10 cellular contexts compared by ENCODE assay signal in the genomic region with DNA sequence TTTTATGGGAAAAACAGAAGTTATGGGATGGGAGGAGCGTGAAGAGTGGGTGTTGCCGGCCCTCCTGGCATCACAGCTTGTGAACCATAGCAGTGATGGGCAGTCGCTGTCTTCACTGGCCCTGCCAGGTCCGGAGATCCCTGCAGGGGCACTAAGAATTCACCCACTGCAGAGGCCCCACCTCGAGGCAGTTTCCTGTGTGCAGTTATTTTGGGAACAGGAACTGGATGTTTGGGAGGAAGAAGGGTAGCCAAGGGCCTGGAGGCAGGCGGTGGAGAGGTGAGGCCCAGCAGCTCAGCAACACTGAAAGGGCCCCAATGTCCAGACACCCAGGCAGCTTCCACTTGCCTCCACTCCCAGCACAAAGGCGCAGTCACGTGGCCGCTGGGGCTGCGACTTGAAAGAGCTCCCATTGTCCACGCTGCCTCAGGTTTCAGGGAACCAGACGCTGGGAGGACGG.
DNase-seq lines count a peak whose midpoint lies in the region; ATAC-seq and FAIRE-seq lines count a peak whose summit lies in the region.
"Had no signal": no experiment of that assay in that cellular context is flagged by ENCODE, and none has a peak within 500 bp of the region (broad histone marks: within the 10 kb centered on the region; RNA-seq: fewer than 3 reads in every experiment).

No MANE protein-coding gene starts in this region.

- H3K9me3 ChIP-seq in BLaER1 treated with 17β-estradiol and CSF1 and Interleukin-3, amounts not matched to agents 10 nM and 100 nM (replicated peaks in 1 of 11) = peaks cover 0 to 18% (median 0%) of the 10 kb centered on the region in 11 experiments; a peak in 5 of 22 replicates
- H3K9me3 ChIP-seq in SJCRH30 (replicated peaks) = no peaks in the 10 kb centered on the region

- DNase-seq in SJCRH30 (peak; percentile 91), frontal cortex (ENCODE audit: low spot score in 2 of 2) (peak; percentile 28 to 49), occipital lobe (lab: John Stamatoyannopoulos, UW) (peak; percentile 76), DMS114 treated with DMSO at 0.1 percent for 48 hours (lab: John Stamatoyannopoulos, UW; ENCODE audit: unreplicated experiment) (no peak)
- no peak for DNase-seq in activated CD4-positive, alpha-beta T cell treated with anti-CD3 and anti-CD28 coated beads, Interleukin-2, amount 50 U/mL, for 48 hours
- DNase-seq in stimulated activated naive CD4-positive, alpha-beta T cell (lab: John Stamatoyannopoulos, UW) = no peak

- no peak for FAIRE-seq in frontal cortex (lab: Jason Lieb, UNC)

- no peaks in the 10 kb centered on the region for H3K36me3 ChIP-seq in BLaER1 treated with 17β-estradiol and CSF1 and Interleukin-3, amounts not matched to agents 10 nM and 100 nM
- H3K36me3 ChIP-seq in SJCRH30 = no peaks in the 10 kb centered on the region

- H3K4me2 ChIP-seq in BLaER1 treated with 17β-estradiol and CSF1 and Interleukin-3, amounts not matched to agents 10 nM and 100 nM = peak overlapping the region in 10 of 11 experiments; percentile 31 to 80 (median 61); a peak in 18 of 22 replicates

- no peak for ATAC-seq in HG02884 (IDR thresholded peaks at IDR 0.05; ENCODE audit: unreplicated experiment)
- ATAC-seq: Panc1 had no signal

- H3K27ac ChIP-seq in BLaER1 treated with 17β-estradiol and CSF1 and Interleukin-3, amounts not matched to agents 10 nM and 100 nM = no peak overlapping the region
- H3K27ac ChIP-seq in SJCRH30 = peak overlapping the region; percentile 99
- H3K27ac ChIP-seq: C4-2B had no signal

- H3K4me3 ChIP-seq in BLaER1 treated with 17β-estradiol and CSF1 and Interleukin-3, amounts not matched to agents 10 nM and 100 nM = no peak overlapping the region
- peak overlapping the region; percentile 45 for H3K4me3 ChIP-seq in SJCRH30

- no peaks in the 10 kb centered on the region for H3K27me3 ChIP-seq in BLaER1 treated with 17β-estradiol and CSF1 and Interleukin-3, amounts not matched to agents 10 nM and 100 nM
- H3K27me3 ChIP-seq in SJCRH30 = no peaks in the 10 kb centered on the region

- H3K4me1 ChIP-seq in BLaER1 treated with 17β-estradiol and CSF1 and Interleukin-3, amounts not matched to agents 10 nM and 100 nM = peaks cover 13 to 39% (median 22%) of the 10 kb centered on the region in 10 experiments
- peaks cover 44% of the 10 kb centered on the region for H3K4me1 ChIP-seq in SJCRH30

- no peak overlapping the region for H3K9ac ChIP-seq in BLaER1 treated with 17β-estradiol and CSF1 and Interleukin-3, amounts not matched to agents 10 nM and 100 nM

- no peaks in the 10 kb centered on the region for H4K20me1 ChIP-seq in BLaER1 treated with 17β-estradiol and CSF1 and Interleukin-3, amounts not matched to agents 10 nM and 100 nM

Comparison
In these comparisons a context has a peak if more than half of its experiments do, and no peak if none do; other contexts are left out.
1. DNase-seq: peak in SJCRH30 (2 of 2), frontal cortex (2 of 2) and occipital lobe (single experiment); none in activated CD4-positive, alpha-beta T cell treated with anti-CD3 and anti-CD28 coated beads, Interleukin-2, amount 50 U/mL, for 48 hours (0 of 2), DMS114 treated with DMSO at 0.1 percent for 48 hours (single experiment) and stimulated activated naive CD4-positive, alpha-beta T cell (0 of 6).